In genomic region chr13:33174980-33175379, GRCh38 we compare ENCODE assay signal across 25 cellular contexts.
DNase-seq lines count a peak whose midpoint lies in the region; TF ChIP-seq lines count a peak whose summit lies in the region.
"Had no signal": no experiment of that assay in that cellular context is flagged by ENCODE, and none has a peak within 500 bp of the region (broad histone marks: within the 10 kb centered on the region; RNA-seq: fewer than 3 reads in every experiment).

No MANE protein-coding gene starts in this region.

- H3K4me3 Mint-ChIP-seq in MCF 10A (ENCODE audit: unreplicated experiment), result no peak overlapping the region
- H3K4me3 Mint-ChIP-seq: activated CD8-positive, alpha-beta T cell treated with anti-CD3 and anti-CD28 coated beads, Interleukin-2, amount 10 ng/mL, durations not matched to agents 7 days and 5 days; activated naive CD8-positive, alpha-beta T cell treated with anti-CD3 and anti-CD28 coated beads, Interleukin-2, amount 50 U/mL, for 24 hours; B cell; dendritic cell treated with granulocyte-macrophage colony-stimulating factor and Interleukin-4, amounts not matched to agents 40 ng/mL and 50 ng/mL, for 4 days; naive thymus-derived CD4-positive, alpha-beta T cell; stimulated activated memory B cell treated with anti-CD40 and anti-IgM and Interleukin-4, amounts not matched to agents 10 μg/mL and 1 μg/mL and 100 μg/mL, for 72 hours had no signal

- peak overlapping the region; percentile 11 for H3K27ac ChIP-seq in subcutaneous abdominal adipose tissue (ENCODE audit: low read depth, low read length)
- no peak overlapping the region for H3K27ac ChIP-seq in breast epithelium
- H3K27ac ChIP-seq: Peyer's patch, SJCRH30, spleen had no signal

- H3K4me3 ChIP-seq in AG10803 (ENCODE audit: low read length) (no peak overlapping the region), fibroblast of the aortic adventitia (ENCODE audit: low read depth, low read length) (no peak overlapping the region), subcutaneous abdominal adipose tissue (ENCODE audit: low read depth in 1 of 5, low read length in 5 of 5) (no peak overlapping the region), breast epithelium (no peak overlapping the region)
- H3K4me3 ChIP-seq: heart right ventricle, K562, Peyer's patch, SJCRH30, spleen, thoracic aorta had no signal

- no peak for TF ChIP-seq POLR2A in breast epithelium (IDR thresholded peaks at IDR 0.05)

- H3K27me3 ChIP-seq in subcutaneous abdominal adipose tissue (ENCODE audit: control insufficient read depth in 5 of 5, insufficient read depth in 4 of 5, low read length in 5 of 5) (no peaks in the 10 kb centered on the region), breast epithelium (no peaks in the 10 kb centered on the region)
- H3K27me3 ChIP-seq: heart right ventricle, Peyer's patch, SJCRH30, spleen had no signal

- TF ChIP-seq CTCF in AG10803 (conservative IDR thresholded peaks at IDR 0.05; ENCODE audit: low read length), result no peak
- no peak for TF ChIP-seq CTCF in fibroblast of the aortic adventitia (IDR thresholded peaks at IDR 0.05; ENCODE audit: insufficient read depth, low read length)
- TF ChIP-seq CTCF in breast epithelium (IDR thresholded peaks at IDR 0.05), result no peak
- no peak for TF ChIP-seq CTCF in MCF 10A (IDR thresholded peaks at IDR 0.05; ENCODE audit: unreplicated experiment)

- H3K9me3 ChIP-seq in subcutaneous abdominal adipose tissue (ENCODE audit: control insufficient read depth in 5 of 5, low read length in 5 of 5) (no peaks in the 10 kb centered on the region), breast epithelium (no peaks in the 10 kb centered on the region)
- H3K9me3 ChIP-seq: heart right ventricle, Peyer's patch, SJCRH30, spleen, thoracic aorta had no signal

- no peaks in the 10 kb centered on the region for H3K9me3 Mint-ChIP-seq in MCF 10A (ENCODE audit: unreplicated experiment)
- H3K9me3 Mint-ChIP-seq: dendritic cell treated with granulocyte-macrophage colony-stimulating factor and Interleukin-4, amounts not matched to agents 40 ng/mL and 50 ng/mL, for 4 days; stimulated activated memory B cell treated with anti-CD40 and anti-IgM and Interleukin-4, amounts not matched to agents 10 μg/mL and 1 μg/mL and 100 μg/mL, for 72 hours had no signal

- peaks cover 0 to 30% (median 14%) of the 10 kb centered on the region in 5 donors for H3K4me1 ChIP-seq in subcutaneous abdominal adipose tissue (ENCODE audit: control insufficient read depth in 5 of 5, insufficient read depth in 5 of 5, low read length in 5 of 5)
- H3K4me1 ChIP-seq in breast epithelium, result no peaks in the 10 kb centered on the region
- H3K4me1 ChIP-seq: Peyer's patch, SJCRH30, spleen had no signal

- DNase-seq in AG10803 (ENCODE audit: low read depth), result peak; percentile 70
- DNase-seq in astrocyte of the hippocampus (ENCODE audit: low read depth, low spot score), result peak; percentile 70
- DNase-seq in fibroblast of the aortic adventitia (ENCODE audit: low read depth), result peak; percentile 69
- DNase-seq in activated naive CD4-positive, alpha-beta T cell treated with Interleukin-2 at 50 U/mL for 16 hours, result no peak
- DNase-seq in breast epithelium (ENCODE audit: low spot score in 2 of 2), result no peak
- no peak for DNase-seq in MCF 10A (ENCODE audit: unreplicated experiment)
- DNase-seq: activated CD4-positive, CD25-positive, alpha-beta regulatory T cell treated with anti-CD3 and anti-CD28 coated beads, Interleukin-2, amount 50 U/mL, for 72 hours; activated CD8-positive, alpha-beta T cell treated with anti-CD3 and anti-CD28 coated beads, Interleukin-2, amount 10 ng/mL, durations not matched to agents 7 days and 5 days; activated gamma-delta T cell; activated naive CD8-positive, alpha-beta T cell treated with anti-CD3 and anti-CD28 coated beads, Interleukin-2, amount 50 U/mL, for 24 hours; activated T-cell treated with anti-CD3 and anti-CD28 coated beads for 4 hours; GF-D8; heart right ventricle; naive thymus-derived CD4-positive, alpha-beta T cell; NCI-H526; Peyer's patch; SJCRH30; spleen; stimulated activated CD4-positive, alpha-beta T cell treated with anti-CD3 and anti-CD28 coated beads, Interleukin-4, amount 100 ng/mL, for 1 hour had no signal

- POLR2A ChIA-PET in MCF 10A (lab: Yijun Ruan, JAX), result interaction anchor here (1.0 to 2.8 kb wide), 6 partner anchors 9 to 459 kb away, joined by 3 to 7 read pairs (median 6); partner anchors contain the start of gene STARD13

- H3K27me3 Mint-ChIP-seq in MCF 10A (ENCODE audit: insufficient read depth, unreplicated experiment), result no peaks in the 10 kb centered on the region
- H3K27me3 Mint-ChIP-seq: dendritic cell treated with granulocyte-macrophage colony-stimulating factor and Interleukin-4, amounts not matched to agents 40 ng/mL and 50 ng/mL, for 4 days; stimulated activated memory B cell treated with anti-CD40 and anti-IgM and Interleukin-4, amounts not matched to agents 10 μg/mL and 1 μg/mL and 100 μg/mL, for 72 hours had no signal

- BruUV-seq in MCF 10A (replicated peaks; lab: Mats Ljungman, UMichigan), result no TSS peak

- H3K4me1 Mint-ChIP-seq in MCF 10A (ENCODE audit: insufficient read depth, unreplicated experiment), result peaks cover 42% of the 10 kb centered on the region
- H3K4me1 Mint-ChIP-seq: activated naive CD8-positive, alpha-beta T cell treated with anti-CD3 and anti-CD28 coated beads, Interleukin-2, amount 50 U/mL, for 24 hours; B cell; naive thymus-derived CD4-positive, alpha-beta T cell; stimulated activated memory B cell treated with anti-CD40 and anti-IgM and Interleukin-4, amounts not matched to agents 10 μg/mL and 1 μg/mL and 100 μg/mL, for 72 hours had no signal

- peaks cover 49% of the 10 kb centered on the region for H3K36me3 Mint-ChIP-seq in MCF 10A (ENCODE audit: insufficient read depth, unreplicated experiment)
- H3K36me3 Mint-ChIP-seq: naive thymus-derived CD4-positive, alpha-beta T cell; stimulated activated memory B cell treated with anti-CD40 and anti-IgM and Interleukin-4, amounts not matched to agents 10 μg/mL and 1 μg/mL and 100 μg/mL, for 72 hours had no signal

- H3K27ac Mint-ChIP-seq in MCF 10A (ENCODE audit: low read depth, unreplicated experiment), result no peak overlapping the region
- H3K27ac Mint-ChIP-seq: activated CD8-positive, alpha-beta T cell treated with anti-CD3 and anti-CD28 coated beads, Interleukin-2, amount 10 ng/mL, durations not matched to agents 7 days and 5 days; activated naive CD8-positive, alpha-beta T cell treated with anti-CD3 and anti-CD28 coated beads, Interleukin-2, amount 50 U/mL, for 24 hours; B cell; dendritic cell treated with granulocyte-macrophage colony-stimulating factor and Interleukin-4, amounts not matched to agents 40 ng/mL and 50 ng/mL, for 4 days; naive thymus-derived CD4-positive, alpha-beta T cell; stimulated activated memory B cell treated with anti-CD40 and anti-IgM and Interleukin-4, amounts not matched to agents 10 μg/mL and 1 μg/mL and 100 μg/mL, for 72 hours had no signal

- intact Hi-C loops in breast epithelium (cut with DNase I; ENCODE audit: low total_unique reads), result no loop called here
- intact Hi-C loops in MCF 10A (cut with micrococcal nuclease), result no loop called here

- H3K9ac ChIP-seq in subcutaneous abdominal adipose tissue (ENCODE audit: low read length in 5 of 5), result no peak overlapping the region

- peaks cover 2 to 5% (median 3%) of the 10 kb centered on the region in 5 donors for H3K36me3 ChIP-seq in subcutaneous abdominal adipose tissue (ENCODE audit: control insufficient read depth in 5 of 5, insufficient read depth in 5 of 5, low read length in 5 of 5)
- H3K36me3 ChIP-seq in breast epithelium, result no peaks in the 10 kb centered on the region
- H3K36me3 ChIP-seq: Peyer's patch, spleen, thoracic aorta had no signal

- CTCF ChIA-PET in MCF 10A (lab: Yijun Ruan, JAX), result no interaction called here

Comparison
In these comparisons a context has a peak if more than half of its experiments do, and no peak if none do; other contexts are left out.
1. DNase-seq: peak in AG10803 (single experiment), astrocyte of the hippocampus (single experiment) and fibroblast of the aortic adventitia (single experiment); none in activated naive CD4-positive, alpha-beta T cell treated with Interleukin-2 at 50 U/mL for 16 hours (single experiment), breast epithelium (0 of 2) and MCF 10A (single experiment).